ENCODE assay signal across 8 cellular contexts in genomic region chr11:18727499-18728236, GRCh38. TPM values are rescaled to one million over a fixed set of nuclear protein-coding genes. Genes with fewer than 3 reads are reported as not detected.
A peak's percentile ranks its signal among the peaks of the same experiment; 100 is the strongest.
DNase-seq lines count a peak whose midpoint lies in the region; ATAC-seq, FAIRE-seq and TF ChIP-seq lines count a peak whose summit lies in the region.

No MANE protein-coding gene starts in this region.

- H3K4me1 ChIP-seq in HepG2 (ENCODE audit: insufficient read depth, low read length) (no peaks in the 10 kb centered on the region; the same call in 1 of the 2 replicates), suprapubic skin (peaks cover 6% of the 10 kb centered on the region)

- FAIRE-seq in bronchial epithelial cell (lab: Jason Lieb, UNC) (peak; percentile 32), HepG2 (lab: Jason Lieb, UNC) (peak; percentile 73)

- POLR2A ChIA-PET in HepG2 (lab: Yijun Ruan, JAX): no interaction called here

- intact Hi-C loops in HepG2 (cut with micrococcal nuclease; ENCODE audit: unreplicated experiment): no loop called here

- no peak for TF ChIP-seq POLR2A in HepG2 (IDR thresholded peaks at IDR 0.05; ENCODE audit: insufficient read depth in 1 of 2, low read depth in 2 of 2, low read length in 2 of 2)
- TF ChIP-seq POLR2A in suprapubic skin (IDR thresholded peaks at IDR 0.05): no peak

- TF ChIP-seq EP300 in HepG2 (IDR thresholded peaks at IDR 0.05; ENCODE audit: low read depth in 2 of 2, low read length in 2 of 2) (no peak), HepG2 (CRISPR knock-in tag; IDR thresholded peaks at IDR 0.05; ENCODE audit: borderline replicate concordance) (no peak), suprapubic skin (IDR thresholded peaks at IDR 0.05) (no peak)

- no peak overlapping the region for H3K27ac Mint-ChIP-seq in T-helper 2 cell treated with Interferon-gamma antibody and Interleukin-4, amounts not matched to agents 5 μg/mL and 100 μg/mL, for 36 hours

- no peak overlapping the region for H3K9ac ChIP-seq in HepG2 (ENCODE audit: insufficient read depth, low read depth, low read length)

- H3K27me3 ChIP-seq in bronchial epithelial cell (ENCODE audit: control insufficient read depth, insufficient read depth, low read length) (no peaks in the 10 kb centered on the region), HepG2 (ENCODE audit: control insufficient read depth in 1 of 2, insufficient read depth in 2 of 2, low read length in 2 of 2) (peaks cover 5 to 39% of the 10 kb centered on the region in 2 experiments; a peak in 3 of 5 replicates), suprapubic skin (no peaks in the 10 kb centered on the region)

- no peaks in the 10 kb centered on the region for H3K36me3 ChIP-seq in bronchial epithelial cell (ENCODE audit: control insufficient read depth, insufficient read depth, low read length)
- no peaks in the 10 kb centered on the region for H3K36me3 ChIP-seq in HepG2 (replicated peaks in 1 of 2; ENCODE audit: control insufficient read depth in 1 of 2, insufficient read depth in 2 of 2, low read length in 2 of 2)
- H3K36me3 ChIP-seq in suprapubic skin: no peaks in the 10 kb centered on the region

- 20% methylated on average over 6 of the region's 10 CpGs for WGBS in HepG2 (ENCODE audit: low lambda C conversion rate)
- 58% methylated on average over 10 of the region's 10 CpGs for WGBS in suprapubic skin

- H4K20me1 ChIP-seq in HepG2 (ENCODE audit: insufficient read depth, low read length): no peaks in the 10 kb centered on the region

- peaks cover 10% of the 10 kb centered on the region for H3K27me3 Mint-ChIP-seq in T-helper 2 cell treated with Interferon-gamma antibody and Interleukin-4, amounts not matched to agents 5 μg/mL and 100 μg/mL, for 36 hours (ENCODE audit: low read depth)

- TF ChIP-seq CTCF in bronchial epithelial cell (IDR thresholded peaks at IDR 0.05; ENCODE audit: insufficient read depth, low read length, severe bottlenecking) (peak; percentile 88), HepG2 (CRISPR knock-in tag; IDR thresholded peaks at IDR 0.05) (peak; percentile 79), suprapubic skin (IDR thresholded peaks at IDR 0.05) (peak in 1 of 2 donors; percentile 80)

- H3K4me1 Mint-ChIP-seq in T-helper 2 cell treated with Interferon-gamma antibody and Interleukin-4, amounts not matched to agents 5 μg/mL and 100 μg/mL, for 36 hours (ENCODE audit: low read depth): no peaks in the 10 kb centered on the region

- H3K4me2 ChIP-seq in HepG2 (ENCODE audit: low read depth, low read length): no peak overlapping the region

- H3K27ac ChIP-seq in HepG2 (ENCODE audit: extremely low read length, insufficient read depth, low read length) (no peak overlapping the region), suprapubic skin (no peak overlapping the region)

- no peaks in the 10 kb centered on the region for H3K9me3 Mint-ChIP-seq in T-helper 2 cell treated with Interferon-gamma antibody and Interleukin-4, amounts not matched to agents 5 μg/mL and 100 μg/mL, for 36 hours

- no peak overlapping the region for H2AFZ ChIP-seq in HepG2 (ENCODE audit: low read length)

- no TSS peak for BruUV-seq in HepG2 (replicated peaks; lab: Mats Ljungman, UMichigan)

- H3K79me2 ChIP-seq in HepG2 (ENCODE audit: insufficient read depth, low read length): no peaks in the 10 kb centered on the region

- in situ Hi-C loops in HepG2 (cut with HindIII; ENCODE audit: extremely low pct_ligation_motif_present, low pct_unique_long_range_greater_than_20kb): no loop called here

- no peaks in the 10 kb centered on the region for H3K9me3 ChIP-seq in HepG2 (ENCODE audit: low read length)
- H3K9me3 ChIP-seq in suprapubic skin: no peaks in the 10 kb centered on the region

- CTCF ChIA-PET in HepG2 (lab: Yijun Ruan, JAX; ENCODE audit: low intra/inter-chr PET ratio, low total read pairs): interaction anchor here (1.6 kb wide), 1 partner anchor 187 kb away, joined by 3 read pairs; no protein-coding TSS in a partner anchor

- H3K36me3 Mint-ChIP-seq in T-helper 2 cell treated with Interferon-gamma antibody and Interleukin-4, amounts not matched to agents 5 μg/mL and 100 μg/mL, for 36 hours (ENCODE audit: low read depth): no peaks in the 10 kb centered on the region

- H3K4me3 ChIP-seq in bronchial epithelial cell (ENCODE audit: low read depth, low read length) (no peak overlapping the region), HepG2 (replicated peaks in 1 of 3; ENCODE audit: insufficient read depth in 1 of 3, low read depth in 2 of 3, low read length in 3 of 3) (no peak overlapping the region), suprapubic skin (no peak overlapping the region)

- peak; percentile 66 for ATAC-seq in HG03354 (IDR thresholded peaks at IDR 0.05; ENCODE audit: poor library complexity, severe bottlenecking, unreplicated experiment)
- ATAC-seq in HepG2: peak; percentile 81
- peak; percentile 45 for ATAC-seq in stimulated activated naive CD8-positive, alpha-beta T cell treated with anti-CD3 and anti-CD28 coated beads, Interleukin-15, Interleukin-2, amounts not matched to agents 100 U/mL and 50 U/mL, for 24 hours

- no peak for TF ChIP-seq RAD21 in HepG2 (CRISPR knock-in tag; IDR thresholded peaks at IDR 0.05)

- DNase-seq in NCI-H2227 (lab: John Stamatoyannopoulos, UW; ENCODE audit: unreplicated experiment): peak; percentile 46
- DNase-seq in NCI-H2227 treated with DMSO at 0.1 percent for 48 hours (lab: John Stamatoyannopoulos, UW): no peak
- peak; percentile 16 for DNase-seq in T-helper 2 cell treated with Interferon-gamma antibody and Interleukin-4, amounts not matched to agents 5 μg/mL and 100 μg/mL, for 36 hours (ENCODE audit: low spot score)
- DNase-seq in bronchial epithelial cell (ENCODE audit: low read depth): peak; percentile 33
- peak; percentile 48 for DNase-seq in HepG2 (ENCODE audit: low spot score)
- DNase-seq in stimulated activated naive CD8-positive, alpha-beta T cell treated with anti-CD3 and anti-CD28 coated beads, Interleukin-15, Interleukin-2, amounts not matched to agents 100 U/mL and 50 U/mL, for 24 hours: peak; percentile 65
- DNase-seq in suprapubic skin (ENCODE audit: low spot score in 2 of 2): no peak

- no peak overlapping the region for H3K4me3 Mint-ChIP-seq in T-helper 2 cell treated with Interferon-gamma antibody and Interleukin-4, amounts not matched to agents 5 μg/mL and 100 μg/mL, for 36 hours

TF ChIP-seq in HepG2, 621 proteins besides CTCF, POLR2A, EP300 and RAD21 (continues in another document):
- TF ChIP-seq ARHGAP35 (CRISPR knock-in tag; IDR thresholded peaks at IDR 0.05; ENCODE audit: borderline replicate concordance) (no peak), BRCA1 (CRISPR knock-in tag; IDR thresholded peaks at IDR 0.05) (no peak), ZNF451 (CRISPR knock-in tag; IDR thresholded peaks at IDR 0.05) (0 out of 2 replicates have a peak, but pooled peaks have one; percentile 32)

RNA-seq across cellular contexts. Expression of gene IGSF22, which starts 1.7 kb away (rescaled TPM):
- under 0.01 and 1.4 TPM in 2 replicates for total RNA-seq in bronchial epithelial cell
- total RNA-seq in HepG2 (2016; rRNA removed; fragmentation: Illumina TruSeq; extraction: Trizol): not detected in 2 replicates
- not detected in 2 replicates for total RNA-seq in HepG2 (2016; cell fraction: cytosol; rRNA removed; fragmentation: Illumina TruSeq; extraction: Trizol; ENCODE audit: low read depth)
- not detected in 2 replicates for total RNA-seq in HepG2 (2016; cell fraction: insoluble cytoplasmic fraction; rRNA removed; fragmentation: Illumina TruSeq; extraction: Trizol)
- not detected in 2 replicates for total RNA-seq in HepG2 (2016; cell fraction: membrane; rRNA removed; fragmentation: Illumina TruSeq; extraction: Trizol)
- total RNA-seq in HepG2 (2016; cell fraction: nucleus; rRNA removed; fragmentation: Illumina TruSeq; extraction: Trizol): not detected in 2 replicates
- polyA plus RNA-seq in HepG2 (2011; rRNA removed): not detected in 2 replicates
- polyA plus RNA-seq in HepG2 (2011; cell fraction: cytosol; rRNA removed): not detected in 2 replicates
- polyA plus RNA-seq in HepG2 (2011; cell fraction: nucleus; rRNA removed): not detected in 2 replicates
- polyA plus RNA-seq in HepG2 (2012): not detected in 2 replicates
- not detected in 2 replicates for polyA plus RNA-seq in HepG2 (2016; cell fraction: cytosol; fragmentation: Illumina TruSeq; extraction: Trizol; ENCODE audit: low read depth)
- polyA plus RNA-seq in HepG2 (2016; cell fraction: insoluble cytoplasmic fraction; fragmentation: Illumina TruSeq; extraction: Trizol; ENCODE audit: low read depth): not detected in 2 replicates
- not detected in 2 replicates for polyA plus RNA-seq in HepG2 (2016; cell fraction: membrane; fragmentation: Illumina TruSeq; extraction: Trizol; ENCODE audit: low read depth)
- not detected in 2 replicates for polyA plus RNA-seq in HepG2 (2016; cell fraction: nucleus; fragmentation: Illumina TruSeq; extraction: Trizol; ENCODE audit: insufficient read depth, low read depth)
- not detected in 2 replicates for polyA minus RNA-seq in HepG2 (2011; rRNA and poly(A)+ RNA removed; ENCODE audit: low replicate concordance)
- not detected in 2 replicates for polyA minus RNA-seq in HepG2 (2011; cell fraction: cytosol; rRNA and poly(A)+ RNA removed)
- polyA minus RNA-seq in HepG2 (2011; cell fraction: nucleus; rRNA and poly(A)+ RNA removed): not detected in 2 replicates
- total RNA-seq in suprapubic skin: 1 to 10 TPM in 1 of 4 donors, not detected in 3; 2.3 TPM

RNA-seq across cellular contexts. Expression of gene TMEM86A, which starts 29.1 kb away (rescaled TPM):
- total RNA-seq in bronchial epithelial cell (0.53 and 0.90 TPM in 2 replicates), HepG2 (2016; rRNA removed; fragmentation: Illumina TruSeq; extraction: Trizol) (0.07 TPM in 1 of 2 replicates, not detected in the other), suprapubic skin (10 to 100 TPM; 17.1 to 57.0 (median 41.1) TPM)
- total RNA-seq in HepG2 (2016; cell fraction: cytosol; rRNA removed; fragmentation: Illumina TruSeq; extraction: Trizol; ENCODE audit: low read depth): not detected in 2 replicates
- 0.28 TPM in 1 of 2 replicates, not detected in the other for total RNA-seq in HepG2 (2016; cell fraction: insoluble cytoplasmic fraction; rRNA removed; fragmentation: Illumina TruSeq; extraction: Trizol)
- total RNA-seq in HepG2 (2016; cell fraction: membrane; rRNA removed; fragmentation: Illumina TruSeq; extraction: Trizol): not detected in 2 replicates
- 0.16 and 0.47 TPM in 2 replicates for total RNA-seq in HepG2 (2016; cell fraction: nucleus; rRNA removed; fragmentation: Illumina TruSeq; extraction: Trizol)
- polyA plus RNA-seq in HepG2 (2011; rRNA removed): 0.03 and 0.04 TPM in 2 replicates
- polyA plus RNA-seq in HepG2 (2011; cell fraction: cytosol; rRNA removed): 0.03 and 0.06 TPM in 2 replicates
- 0.10 and 0.32 TPM in 2 replicates for polyA plus RNA-seq in HepG2 (2011; cell fraction: nucleus; rRNA removed)
- 0.04 TPM in 1 of 2 replicates, not detected in the other for polyA plus RNA-seq in HepG2 (2012)
- polyA plus RNA-seq in HepG2 (2016; cell fraction: cytosol; fragmentation: Illumina TruSeq; extraction: Trizol; ENCODE audit: low read depth): not detected in 2 replicates
- not detected in 2 replicates for polyA plus RNA-seq in HepG2 (2016; cell fraction: insoluble cytoplasmic fraction; fragmentation: Illumina TruSeq; extraction: Trizol; ENCODE audit: low read depth)
- polyA plus RNA-seq in HepG2 (2016; cell fraction: membrane; fragmentation: Illumina TruSeq; extraction: Trizol; ENCODE audit: low read depth): not detected in 2 replicates
- 0.16 TPM in 1 of 2 replicates, not detected in the other for polyA plus RNA-seq in HepG2 (2016; cell fraction: nucleus; fragmentation: Illumina TruSeq; extraction: Trizol; ENCODE audit: insufficient read depth, low read depth)
- 0.54 and 1.2 TPM in 2 replicates for polyA minus RNA-seq in HepG2 (2011; rRNA and poly(A)+ RNA removed; ENCODE audit: low replicate concordance)
- polyA minus RNA-seq in HepG2 (2011; cell fraction: cytosol; rRNA and poly(A)+ RNA removed): not detected in 2 replicates
- polyA minus RNA-seq in HepG2 (2011; cell fraction: nucleus; rRNA and poly(A)+ RNA removed): 0.12 and 0.26 TPM in 2 replicates

Comparison
In these comparisons a context has a peak if more than half of its experiments do, and no peak if none do; other contexts are left out.
1. DNase-seq: peak in NCI-H2227 (single experiment), T-helper 2 cell treated with Interferon-gamma antibody and Interleukin-4, amounts not matched to agents 5 μg/mL and 100 μg/mL, for 36 hours (single experiment), bronchial epithelial cell (single experiment), HepG2 (single experiment) and stimulated activated naive CD8-positive, alpha-beta T cell treated with anti-CD3 and anti-CD28 coated beads, Interleukin-15, Interleukin-2, amounts not matched to agents 100 U/mL and 50 U/mL, for 24 hours (single experiment); none in NCI-H2227 treated with DMSO at 0.1 percent for 48 hours (single experiment) and suprapubic skin (0 of 2).
2. Peak in every context shown above with its lines, with median percentiles within 50 percentile points of each other: ATAC-seq.